ENCODE assay signal across 1 cellular context in genomic region chr20:23475395-23475794, GRCh38.
TF ChIP-seq lines count a peak whose summit lies in the region.

No MANE protein-coding gene starts in this region.

TF ChIP-seq in HepG2, 621 proteins besides CTCF, POLR2A, EP300 and RAD21:
- TF ChIP-seq, protein P1, sequence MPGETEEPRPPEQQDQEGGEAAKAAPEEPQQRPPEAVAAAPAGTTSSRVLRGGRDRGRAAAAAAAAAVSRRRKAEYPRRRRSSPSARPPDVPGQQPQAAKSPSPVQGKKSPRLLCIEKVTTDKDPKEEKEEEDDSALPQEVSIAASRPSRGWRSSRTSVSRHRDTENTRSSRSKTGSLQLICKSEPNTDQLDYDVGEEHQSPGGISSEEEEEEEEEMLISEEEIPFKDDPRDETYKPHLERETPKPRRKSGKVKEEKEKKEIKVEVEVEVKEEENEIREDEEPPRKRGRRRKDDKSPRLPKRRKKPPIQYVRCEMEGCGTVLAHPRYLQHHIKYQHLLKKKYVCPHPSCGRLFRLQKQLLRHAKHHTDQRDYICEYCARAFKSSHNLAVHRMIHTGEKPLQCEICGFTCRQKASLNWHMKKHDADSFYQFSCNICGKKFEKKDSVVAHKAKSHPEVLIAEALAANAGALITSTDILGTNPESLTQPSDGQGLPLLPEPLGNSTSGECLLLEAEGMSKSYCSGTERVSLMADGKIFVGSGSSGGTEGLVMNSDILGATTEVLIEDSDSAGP (CRISPR knock-in tag; IDR thresholded peaks at IDR 0.05; ENCODE audit: borderline replicate concordance): peak; percentile 28; the same call in 1 of the 2 replicates
- TF ChIP-seq JUND (CRISPR knock-in tag; IDR thresholded peaks at IDR 0.05) (no peak), NRL (CRISPR knock-in tag; IDR thresholded peaks at IDR 0.05; ENCODE audit: borderline replicate concordance) (peak; percentile 43; the same call in 1 of the 2 replicates), BCL6 (CRISPR knock-in tag; IDR thresholded peaks at IDR 0.05) (no peak), ZNF891 (CRISPR knock-in tag; IDR thresholded peaks at IDR 0.05) (0 out of 2 replicates have a peak, but pooled peaks have one; percentile 50), BORCS8-MEF2B (CRISPR knock-in tag; IDR thresholded peaks at IDR 0.05) (peak; percentile 31; the same call in 1 of the 2 replicates), CEBPG (CRISPR knock-in tag; IDR thresholded peaks at IDR 0.05) (no peak)
